ENCODE assay signal across 27 cellular contexts in the genomic region with DNA sequence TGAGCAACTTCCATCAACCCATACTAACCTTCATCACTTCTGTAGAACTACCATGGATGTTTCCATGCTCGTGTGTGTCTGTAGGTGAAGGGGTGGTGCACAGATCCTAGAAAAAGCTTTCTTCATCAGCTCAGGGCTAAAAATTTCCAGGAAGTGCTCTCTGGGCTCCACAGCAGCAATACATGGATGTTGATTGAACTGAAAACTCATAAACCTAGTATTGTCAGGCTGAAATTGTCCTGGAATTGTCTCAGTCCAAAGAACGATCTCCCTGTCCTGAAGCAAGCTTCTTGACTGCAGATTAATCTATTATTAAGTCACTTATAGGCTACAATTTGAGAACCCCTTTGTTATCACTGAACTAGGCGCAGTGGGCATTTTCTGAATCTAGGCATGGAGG. TPM values are rescaled to one million over a fixed set of nuclear protein-coding genes. Genes with fewer than 3 reads are reported as not detected.
A peak's percentile ranks its signal among the peaks of the same experiment; 100 is the strongest.
DNase-seq lines count a peak whose midpoint lies in the region; ATAC-seq, FAIRE-seq and TF ChIP-seq lines count a peak whose summit lies in the region.
"Had no signal": no experiment of that assay in that cellular context is flagged by ENCODE, and none has a peak within 500 bp of the region (broad histone marks: within the 10 kb centered on the region; RNA-seq: fewer than 3 reads in every experiment).

No MANE protein-coding gene starts in this region.

- H3K14ac ChIP-seq in H1 (ENCODE audit: insufficient read length) (no peak overlapping the region), H9 (ENCODE audit: insufficient read depth, low read length) (no peak overlapping the region), neuronal stem cell (ENCODE audit: low read length) (no peak overlapping the region)

- 88% methylated on average over 3 of the region's 3 CpGs; no CpG with 5 or more reads in 1 of the 2 experiments for WGBS in H1 (ENCODE audit: extremely low coverage in 1 of 2, insufficient coverage in 1 of 2, insufficient read length in 1 of 2, insufficient replicate concordance in 2 of 2, low coverage in 1 of 2, low lambda C conversion rate in 2 of 2, missing lambda C conversion rate in 1 of 2), 2 experiments
- no CpG with 5 or more reads among the region's 3 CpGs for WGBS in H9 (ENCODE audit: extremely low coverage, insufficient read length, low lambda C conversion rate)
- no CpG with 5 or more reads among the region's 3 CpGs for WGBS in neuronal stem cell (ENCODE audit: extremely low coverage in 2 of 2, insufficient read length in 2 of 2, insufficient replicate concordance in 1 of 2), 2 donors

- no peak overlapping the region for H4K91ac ChIP-seq in H1 (replicated peaks; ENCODE audit: insufficient read length, low read length)
- no peak overlapping the region for H4K91ac ChIP-seq in H9 (ENCODE audit: insufficient read length, low read depth, low read length)
- H4K91ac ChIP-seq in neuronal stem cell (ENCODE audit: low read depth, low read length, poor library complexity) = no peak overlapping the region

- H3K79me1 ChIP-seq in H1 (ENCODE audit: low read depth, low read length) (no peaks in the 10 kb centered on the region), H9 (ENCODE audit: insufficient read depth, low read depth, low read length, poor library complexity, severe bottlenecking) (no peaks in the 10 kb centered on the region), neuronal stem cell (ENCODE audit: low read depth, low read length) (no peaks in the 10 kb centered on the region)

- no peaks in the 10 kb centered on the region for H3K36me3 Mint-ChIP-seq in GM23338 (ENCODE audit: low read depth)
- H3K36me3 Mint-ChIP-seq in progenitor cell of endocrine pancreas (ENCODE audit: insufficient read depth) = peaks cover 2% of the 10 kb centered on the region
- H3K36me3 Mint-ChIP-seq in H9 (ENCODE audit: insufficient read depth in 1 of 3, low read depth in 3 of 3) = no peaks in the 10 kb centered on the region
- H3K36me3 Mint-ChIP-seq: CD4-positive, alpha-beta memory T cell; memory B cell; natural killer cell treated with Interleukin-12 subunit alpha and Interleukin-12 subunit beta and Interleukin-15 and Interleukin-18, amount 100 ng/mL, for 72 hours; stimulated activated naive B cell treated with anti-CD40 and anti-IgM and Interleukin-4, amounts not matched to agents 10 μg/mL and 1 μg/mL and 100 μg/mL, for 72 hours had no signal

- H3K9me3 Mint-ChIP-seq in GM23338 = no peaks in the 10 kb centered on the region
- no peaks in the 10 kb centered on the region for H3K9me3 Mint-ChIP-seq in progenitor cell of endocrine pancreas (ENCODE audit: low read depth)
- no peaks in the 10 kb centered on the region for H3K9me3 Mint-ChIP-seq in H9
- H3K9me3 Mint-ChIP-seq: activated naive CD8-positive, alpha-beta T cell treated with anti-CD3 and anti-CD28 coated beads, Interleukin-2, amount 50 U/mL, for 24 hours; CD4-positive, alpha-beta memory T cell; memory B cell; natural killer cell treated with Interleukin-12 subunit alpha and Interleukin-12 subunit beta and Interleukin-15 and Interleukin-18, amount 100 ng/mL, for 72 hours; stimulated activated naive B cell treated with anti-CD40 and anti-IgM and Interleukin-4, amounts not matched to agents 10 μg/mL and 1 μg/mL and 100 μg/mL, for 72 hours had no signal

- H4K5ac ChIP-seq in H1 (ENCODE audit: insufficient read length, low read depth, low read length) (no peak overlapping the region), H9 (ENCODE audit: insufficient read length, low read depth, low read length) (no peak overlapping the region)

- H2AFZ ChIP-seq in GM23338 (no peak overlapping the region), H1 (ENCODE audit: low read length) (no peak overlapping the region), osteoblast (ENCODE audit: low read length) (no peak overlapping the region), H9 (ENCODE audit: low read length) (no peak overlapping the region), neuronal stem cell (ENCODE audit: low read length) (no peak overlapping the region)

- no peak for ATAC-seq in GM23338
- ATAC-seq: activated naive CD8-positive, alpha-beta T cell treated with anti-CD3 and anti-CD28 coated beads, Interleukin-2, amount 50 U/mL, for 24 hours; natural killer cell treated with Interleukin-12 subunit alpha and Interleukin-12 subunit beta and Interleukin-15 and Interleukin-18, amount 100 ng/mL, for 72 hours; stimulated activated naive B cell treated with anti-CD40 and anti-IgM and Interleukin-4, amounts not matched to agents 10 μg/mL and 1 μg/mL and 100 μg/mL, for 72 hours; T-helper 17 cell had no signal

- no peak for DNase-seq in GM23338 (ENCODE audit: low spot score)
- no peak for DNase-seq in Peyer's patch
- no peak for DNase-seq in H1 (ENCODE audit: low read depth in 1 of 2, low spot score in 2 of 2)
- no peak for DNase-seq in osteoblast (ENCODE audit: insufficient read length, low spot score, missing footprints)
- DNase-seq in NCI-H82 treated with DMSO at 0.1 percent for 48 hours (lab: John Stamatoyannopoulos, UW; ENCODE audit: unreplicated experiment) = no peak
- no peak for DNase-seq in progenitor cell of endocrine pancreas (ENCODE audit: low spot score, unreplicated experiment)
- DNase-seq in H9 = no peak
- no peak for DNase-seq in neuronal stem cell (ENCODE audit: low spot score)
- DNase-seq: activated CD4-positive, alpha-beta T cell treated with anti-CD3 and anti-CD28 coated beads, Interleukin-2, amount 50 U/mL, for 1 hour; activated CD8-positive, alpha-beta memory T cell treated with anti-CD3 and anti-CD28 coated beads, Interleukin-2, amount 50 U/mL, for 4 hours; activated naive CD8-positive, alpha-beta T cell treated with anti-CD3 and anti-CD28 coated beads, Interleukin-2, amount 50 U/mL, for 24 hours; CD4-positive, alpha-beta memory T cell; DMS79 treated with DMSO at 0.1 percent for 48 hours; erythroblast; NCI-H1417; NCI-H526; stimulated activated CD4-positive, alpha-beta T cell treated with anti-CD3 and anti-CD28 coated beads, Interleukin-2, amount 100 ng/mL, for 24 hours; stimulated activated naive B cell treated with anti-CD40 and anti-IgM and Interleukin-4, amounts not matched to agents 10 μg/mL and 1 μg/mL and 100 μg/mL, for 72 hours; T-helper 17 cell had no signal

- H4K20me1 ChIP-seq in GM23338 (replicated peaks; ENCODE audit: insufficient read depth) (no peaks in the 10 kb centered on the region), H1 (replicated peaks in 1 of 2; ENCODE audit: control insufficient read depth in 1 of 2, insufficient read depth in 2 of 2, low read length in 2 of 2) (no peaks in the 10 kb centered on the region), osteoblast (ENCODE audit: insufficient read depth, low read length) (no peaks in the 10 kb centered on the region), H9 (ENCODE audit: control insufficient read depth, insufficient read depth, insufficient read length) (no peaks in the 10 kb centered on the region)

- H3K4me3 Mint-ChIP-seq in GM23338 (no peak overlapping the region), progenitor cell of endocrine pancreas (ENCODE audit: low read depth) (no peak overlapping the region), H9 (no peak overlapping the region)
- H3K4me3 Mint-ChIP-seq: activated naive CD8-positive, alpha-beta T cell treated with anti-CD3 and anti-CD28 coated beads, Interleukin-2, amount 50 U/mL, for 24 hours; CD4-positive, alpha-beta memory T cell; memory B cell; natural killer cell treated with Interleukin-12 subunit alpha and Interleukin-12 subunit beta and Interleukin-15 and Interleukin-18, amount 100 ng/mL, for 72 hours; stimulated activated naive B cell treated with anti-CD40 and anti-IgM and Interleukin-4, amounts not matched to agents 10 μg/mL and 1 μg/mL and 100 μg/mL, for 72 hours; T-helper 17 cell had no signal

- H3K36me3 ChIP-seq in GM23338 (ENCODE audit: insufficient read depth) (no peaks in the 10 kb centered on the region), Peyer's patch (no peaks in the 10 kb centered on the region), H1 (ENCODE audit: control insufficient read depth in 2 of 4, insufficient read depth in 4 of 4, low read length in 3 of 4) (no peaks in the 10 kb centered on the region), osteoblast (ENCODE audit: insufficient read depth, low read length) (no peaks in the 10 kb centered on the region), neuronal stem cell (replicated peaks in 1 of 2; ENCODE audit: control insufficient read depth in 2 of 2, insufficient read depth in 2 of 2, low read length in 2 of 2) (no peaks in the 10 kb centered on the region)
- H3K36me3 ChIP-seq: cardiac muscle cell, thoracic aorta had no signal

- no peaks in the 10 kb centered on the region for H3K27me3 ChIP-seq in GM23338 (ENCODE audit: insufficient read depth)
- no peaks in the 10 kb centered on the region for H3K27me3 ChIP-seq in Peyer's patch
- no peaks in the 10 kb centered on the region for H3K27me3 ChIP-seq in H1 (replicated peaks in 1 of 4; ENCODE audit: control insufficient read depth in 3 of 4, extremely low read depth in 1 of 4, insufficient read depth in 3 of 4, low read length in 3 of 4)
- H3K27me3 ChIP-seq in osteoblast (ENCODE audit: insufficient read depth, low read length) = no peaks in the 10 kb centered on the region
- no peaks in the 10 kb centered on the region for H3K27me3 ChIP-seq in H9 (ENCODE audit: insufficient read depth, low read length)
- H3K27me3 ChIP-seq in neuronal stem cell (ENCODE audit: control insufficient read depth in 3 of 3, insufficient read depth in 3 of 3, low read depth in 1 of 3, low read length in 3 of 3) = peaks cover 0 to 17% (median 0%) of the 10 kb centered on the region in 3 experiments
- H3K27me3 ChIP-seq: cardiac muscle cell had no signal

- peak overlapping the region; percentile 25 for H2AK5ac ChIP-seq in H1 (ENCODE audit: low read depth, low read length)
- H2AK5ac ChIP-seq in H9 (ENCODE audit: insufficient read length, low read length) = no peak overlapping the region
- H2AK5ac ChIP-seq in neuronal stem cell (ENCODE audit: low read depth, low read length) = no peak overlapping the region

- H3K18ac ChIP-seq in H1 (ENCODE audit: extremely low read depth, low read length) = 0 out of 2 replicates have a peak overlapping the region, but pooled peaks have one; percentile 48
- no peak overlapping the region for H3K18ac ChIP-seq in H9 (ENCODE audit: insufficient read length, low read depth, low read length)
- no peak overlapping the region for H3K18ac ChIP-seq in neuronal stem cell (ENCODE audit: low read length)

- no peak overlapping the region for H3K9ac ChIP-seq in H1 (replicated peaks in 1 of 4; ENCODE audit: extremely low read depth in 1 of 4, low read depth in 3 of 4, low read length in 3 of 4)
- no peak overlapping the region for H3K9ac ChIP-seq in H9 (ENCODE audit: extremely low read depth, insufficient read length, low read length)
- H3K9ac ChIP-seq in neuronal stem cell (ENCODE audit: low read depth, low read length, poor library complexity) = no peak overlapping the region

- TF ChIP-seq EP300 in H1 (IDR thresholded peaks at IDR 0.05; ENCODE audit: borderline replicate concordance in 1 of 2, low read depth in 2 of 2, low read length in 2 of 2) = no peak

- H3K4me3 ChIP-seq in GM23338 (no peak overlapping the region), Peyer's patch (no peak overlapping the region), H1 (ENCODE audit: extremely low read depth in 1 of 4, insufficient read depth in 2 of 4, low read depth in 3 of 4, low read length in 4 of 4) (no peak overlapping the region), osteoblast (ENCODE audit: insufficient read depth, low read length) (no peak overlapping the region), neuronal stem cell (ENCODE audit: low read length in 2 of 2) (no peak overlapping the region)
- H3K4me3 ChIP-seq: cardiac muscle cell, skin epidermis had no signal

- CTCF ChIA-PET in H1 (lab: Charles Lee; ENCODE audit: partially characterized antibody) = interaction anchor here (0.9 to 1.8 kb wide), 6 partner anchors 10 to 269 kb away, joined by 3 to 7 read pairs (median 4); no protein-coding TSS in a partner anchor

- H3K4ac ChIP-seq in H1 (replicated peaks; ENCODE audit: insufficient read length, low read depth, low read length) = no peak overlapping the region
- no peak overlapping the region for H3K4ac ChIP-seq in H9 (ENCODE audit: low read depth, low read length)
- no peak overlapping the region for H3K4ac ChIP-seq in neuronal stem cell (ENCODE audit: low read length)

- no peaks in the 10 kb centered on the region for H3F3A ChIP-seq in GM23338 (replicated peaks; ENCODE audit: low read depth)

- no peak for FAIRE-seq in H1 (lab: Jason Lieb, UNC)
- FAIRE-seq: frontal cortex, GM12891, GM19239 had no signal

- H3T11ph ChIP-seq in H9 (ENCODE audit: low read length) = no peak overlapping the region

- H3K27me3 Mint-ChIP-seq in GM23338 (ENCODE audit: insufficient read depth, low read depth, poor library complexity) = no peaks in the 10 kb centered on the region
- no peaks in the 10 kb centered on the region for H3K27me3 Mint-ChIP-seq in progenitor cell of endocrine pancreas
- no peaks in the 10 kb centered on the region for H3K27me3 Mint-ChIP-seq in H9 (ENCODE audit: low read depth)

- peaks cover 8% of the 10 kb centered on the region; the same call in 1 of the 2 replicates for H3K9me2 ChIP-seq in GM23338 (ENCODE audit: insufficient read depth)

- H3K23ac ChIP-seq in H1 (ENCODE audit: insufficient read length) = no peak overlapping the region
- no peak overlapping the region for H3K23ac ChIP-seq in H9 (ENCODE audit: insufficient read length, low read depth, low read length)
- no peak overlapping the region for H3K23ac ChIP-seq in neuronal stem cell (ENCODE audit: low read depth, low read length, poor library complexity)

- H2BK120ac ChIP-seq in H1 (replicated peaks; ENCODE audit: low read depth, low read length) (no peak overlapping the region), H9 (ENCODE audit: low read depth, low read length, poor library complexity, severe bottlenecking) (no peak overlapping the region), neuronal stem cell (ENCODE audit: low read depth, low read length) (no peak overlapping the region)

- TF ChIP-seq POLR2A in Peyer's patch (IDR thresholded peaks at IDR 0.05) (no peak), H1 (IDR thresholded peaks at IDR 0.05; ENCODE audit: control extremely low read depth in 1 of 2, low read depth in 2 of 2, low read length in 2 of 2) (no peak)

- H3K23me2 ChIP-seq in H1 (ENCODE audit: low read depth, low read length) (no peaks in the 10 kb centered on the region; the same call in 1 of the 2 replicates), H9 (ENCODE audit: insufficient read length, low read depth, low read length, poor library complexity, severe bottlenecking) (no peaks in the 10 kb centered on the region)

- H2BK20ac ChIP-seq in H1 (ENCODE audit: low read length) (no peak overlapping the region), H9 (ENCODE audit: low read depth, low read length, poor library complexity, severe bottlenecking) (no peak overlapping the region)

- TF ChIP-seq CTCF in GM23338 (conservative IDR thresholded peaks at IDR 0.05; ENCODE audit: low read depth in 2 of 2) (no peak), Peyer's patch (IDR thresholded peaks at IDR 0.05) (no peak), H1 (IDR thresholded peaks at IDR 0.05; ENCODE audit: control extremely low read depth in 1 of 3, insufficient read depth in 1 of 3, low read depth in 1 of 3, low read length in 3 of 3) (no peak), osteoblast (IDR thresholded peaks at IDR 0.05; ENCODE audit: extremely low read depth, low read depth, low read length) (no peak), progenitor cell of endocrine pancreas (IDR thresholded peaks at IDR 0.05; ENCODE audit: unreplicated experiment) (no peak), H9 (conservative IDR thresholded peaks at IDR 0.05) (no peak)

- H3K56ac ChIP-seq in H1 (replicated peaks; ENCODE audit: insufficient read length, low read depth, low read length) (no peak overlapping the region), H9 (ENCODE audit: insufficient read length, low read depth, low read length) (no peak overlapping the region)

- no peak overlapping the region for H4K8ac ChIP-seq in H1 (ENCODE audit: extremely low read depth, insufficient read depth, low read length)
- H4K8ac ChIP-seq in H9 (replicated peaks; ENCODE audit: insufficient read length, low read depth, low read length) = no peak overlapping the region
- H4K8ac ChIP-seq in neuronal stem cell (ENCODE audit: low read depth, low read length) = no peak overlapping the region

- POLR2A ChIA-PET in H1 (lab: Charles Lee; ENCODE audit: partially characterized antibody) = interaction anchor here (0.8 to 1.3 kb wide), 3 partner anchors 15 to 62 kb away, joined by 3 to 4 read pairs (median 3); no protein-coding TSS in a partner anchor

- no peak for TF ChIP-seq RAD21 in H1 (IDR thresholded peaks at IDR 0.05 in 1 of 2, conservative IDR thresholded peaks at IDR 0.05 in 1 of 2; ENCODE audit: low read depth in 2 of 2, low read length in 2 of 2)

- H3K4me1 Mint-ChIP-seq in GM23338 = peaks cover 33% of the 10 kb centered on the region
- H3K4me1 Mint-ChIP-seq in progenitor cell of endocrine pancreas (ENCODE audit: low read depth) = peaks cover 11% of the 10 kb centered on the region
- peaks cover 35 to 38% of the 10 kb centered on the region in 2 experiments for H3K4me1 Mint-ChIP-seq in H9
- H3K4me1 Mint-ChIP-seq: activated naive CD8-positive, alpha-beta T cell treated with anti-CD3 and anti-CD28 coated beads, Interleukin-2, amount 50 U/mL, for 24 hours; CD4-positive, alpha-beta memory T cell; stimulated activated naive B cell treated with anti-CD40 and anti-IgM and Interleukin-4, amounts not matched to agents 10 μg/mL and 1 μg/mL and 100 μg/mL, for 72 hours had no signal

- H3K27ac Mint-ChIP-seq in GM23338 (0 out of 2 replicates have a peak overlapping the region, but pooled peaks have one; percentile 8), progenitor cell of endocrine pancreas (no peak overlapping the region), H9 (peak overlapping the region in 1 of 3 experiments; percentile 46; a peak in 1 of 7 replicates)
- H3K27ac Mint-ChIP-seq: activated naive CD8-positive, alpha-beta T cell treated with anti-CD3 and anti-CD28 coated beads, Interleukin-2, amount 50 U/mL, for 24 hours; CD4-positive, alpha-beta memory T cell; memory B cell; natural killer cell treated with Interleukin-12 subunit alpha and Interleukin-12 subunit beta and Interleukin-15 and Interleukin-18, amount 100 ng/mL, for 72 hours; stimulated activated naive B cell treated with anti-CD40 and anti-IgM and Interleukin-4, amounts not matched to agents 10 μg/mL and 1 μg/mL and 100 μg/mL, for 72 hours; T-helper 17 cell had no signal

- H2BK12ac ChIP-seq in H1 (ENCODE audit: low read depth, low read length) (0 out of 2 replicates have a peak overlapping the region, but pooled peaks have one; percentile 28), H9 (ENCODE audit: insufficient read length, low read depth, low read length) (no peak overlapping the region), neuronal stem cell (ENCODE audit: low read length) (no peak overlapping the region)

- H3K79me2 ChIP-seq in GM23338 (replicated peaks; ENCODE audit: insufficient read depth) = no peaks in the 10 kb centered on the region
- H3K79me2 ChIP-seq in H1 (ENCODE audit: control insufficient read depth in 1 of 2, insufficient read depth in 2 of 2, low read length in 2 of 2) = no peaks in the 10 kb centered on the region
- no peaks in the 10 kb centered on the region for H3K79me2 ChIP-seq in osteoblast (ENCODE audit: insufficient read depth, low read length)
- H3K79me2 ChIP-seq in H9 (ENCODE audit: insufficient read depth, low read length) = no peaks in the 10 kb centered on the region

- no peaks in the 10 kb centered on the region for H3K9me3 ChIP-seq in Peyer's patch
- H3K9me3 ChIP-seq in H1 (ENCODE audit: insufficient read depth in 2 of 2, low read depth in 1 of 2, low read length in 1 of 2) = no peaks in the 10 kb centered on the region
- H3K9me3 ChIP-seq in osteoblast (ENCODE audit: low read depth, low read length) = no peaks in the 10 kb centered on the region
- no peaks in the 10 kb centered on the region for H3K9me3 ChIP-seq in H9 (ENCODE audit: control insufficient read depth, low read depth, low read length)
- H3K9me3 ChIP-seq in neuronal stem cell (replicated peaks in 1 of 2; ENCODE audit: control insufficient read depth in 2 of 2, insufficient read depth in 1 of 2, low read depth in 1 of 2, low read length in 2 of 2) = no peaks in the 10 kb centered on the region
- H3K9me3 ChIP-seq: thoracic aorta had no signal

- H3K4me2 ChIP-seq in GM23338 (no peak overlapping the region), H1 (ENCODE audit: insufficient read depth in 1 of 2, low read depth in 2 of 2, low read length in 2 of 2) (no peak overlapping the region), osteoblast (ENCODE audit: insufficient read depth, low read length) (peak overlapping the region; percentile 39), H9 (ENCODE audit: insufficient read depth, insufficient read length, low read length) (no peak overlapping the region), neuronal stem cell (ENCODE audit: insufficient read depth, low read length, poor library complexity, severe bottlenecking) (no peak overlapping the region)

- H2BK15ac ChIP-seq in H1 (ENCODE audit: low read length) = 0 out of 2 replicates have a peak overlapping the region, but pooled peaks have one; percentile 37
- no peak overlapping the region for H2BK15ac ChIP-seq in H9 (ENCODE audit: low read depth, low read length)
- H2BK15ac ChIP-seq in neuronal stem cell (ENCODE audit: low read length) = no peak overlapping the region

- H3K27ac ChIP-seq in GM23338 (ENCODE audit: low read depth) (no peak overlapping the region), Peyer's patch (peak overlapping the region in 3 of 4 donors; percentile 3 to 77 (median 47)), H1 (ENCODE audit: low read depth, low read length) (no peak overlapping the region), osteoblast (ENCODE audit: low read depth, low read length) (no peak overlapping the region), H9 (ENCODE audit: insufficient read length, low read depth, low read length) (no peak overlapping the region), neuronal stem cell (replicated peaks; ENCODE audit: low read length) (no peak overlapping the region)
- H3K27ac ChIP-seq: cardiac muscle cell, thoracic aorta had no signal

- H2BK5ac ChIP-seq in H1 (ENCODE audit: low read depth, low read length) (peak overlapping the region; percentile 41; the same call in 1 of the 2 replicates), H9 (ENCODE audit: insufficient read length, low read length) (no peak overlapping the region), neuronal stem cell (ENCODE audit: low read length) (no peak overlapping the region)

- H3K4me1 ChIP-seq in GM23338 (ENCODE audit: insufficient read depth) = peaks cover 22% of the 10 kb centered on the region
- H3K4me1 ChIP-seq in Peyer's patch = no peaks in the 10 kb centered on the region
- H3K4me1 ChIP-seq in H1 (replicated peaks in 1 of 4; ENCODE audit: control insufficient read depth in 3 of 4, insufficient read depth in 4 of 4, low read length in 3 of 4) = peaks cover 6 to 10% (median 7%) of the 10 kb centered on the region in 4 experiments; a peak in 6 of 7 replicates
- H3K4me1 ChIP-seq in osteoblast (ENCODE audit: insufficient read depth, low read length) = peaks cover 13% of the 10 kb centered on the region
- H3K4me1 ChIP-seq in H9 (ENCODE audit: insufficient read depth, low read length) = peaks cover 14% of the 10 kb centered on the region
- H3K4me1 ChIP-seq in neuronal stem cell (ENCODE audit: control insufficient read depth in 2 of 2, insufficient read depth in 1 of 2, low read depth in 1 of 2, low read length in 2 of 2) = peaks cover 9 to 18% of the 10 kb centered on the region in 2 donors

RNA-seq across cellular contexts. Expression of gene ENO4, which starts 39.8 kb away (rescaled TPM):
- total RNA-seq in GM23338 (2014; rRNA removed; shearing (Covaris generic)) = 0.04 and 0.24 TPM in 2 replicates
- polyA plus RNA-seq in GM23338 (2016; fragmentation: Nextera tagmentation; extraction: Ambion mirVana) (0.44 and 0.59 TPM in 2 replicates), H1 (2011; rRNA removed) (0.33 and 0.77 TPM in 2 replicates)
- total RNA-seq in Peyer's patch (not detected), osteoblast (0.29 and 0.36 TPM in 2 replicates), progenitor cell of endocrine pancreas (1.7 and 2.0 TPM in 2 replicates), H9 (2021) (0.18 and 0.26 TPM in 2 replicates)
- total RNA-seq in H1 (2021; fragmentation: NEBNext Ultra II Directional; extraction: Animal tissue kit (Norgen Biotek cat#: 25700)) = 0.21 TPM in 1 of 2 replicates, not detected in the other
- 0.54 TPM for polyA plus RNA-seq in H1 (2011; cell fraction: cytosol; rRNA removed)
- polyA plus RNA-seq in H1 (2011; cell fraction: nucleus; rRNA removed) = 1.5 TPM
- 0.46 to 1.9 TPM (median 1.0 TPM) in 4 replicates for polyA plus RNA-seq in H1 (2012, experiment 1 of 2)
- 0.09 TPM for polyA plus RNA-seq in H1 (2012, experiment 2 of 2)
- 0.20 TPM for polyA plus RNA-seq in H1 (2013, experiment 1 of 2)
- 0.50 TPM for polyA plus RNA-seq in H1 (2013, experiment 2 of 2)
- 0.80 TPM in 1 of 2 replicates, not detected in the other for polyA minus RNA-seq in H1 (2011; rRNA and poly(A)+ RNA removed)
- polyA minus RNA-seq in H1 (2011; cell fraction: cytosol; rRNA and poly(A)+ RNA removed) = not detected
- 0.30 TPM for polyA minus RNA-seq in H1 (2011; cell fraction: nucleus; rRNA and poly(A)+ RNA removed)
- 1.9 TPM for polyA plus RNA-seq in neuronal stem cell (2013, experiment 1 of 2)
- polyA plus RNA-seq in neuronal stem cell (2013, experiment 2 of 2) = 1.3 TPM
- total RNA-seq: CD4-positive, alpha-beta memory T cell; natural killer cell treated with Interleukin-12 subunit alpha and Interleukin-12 subunit beta and Interleukin-15 and Interleukin-18, amount 100 ng/mL, for 72 hours; T-helper 17 cell had no signal
- polyA plus RNA-seq: CD4-positive, alpha-beta memory T cell had no signal

Comparison
In these comparisons a context has a peak if more than half of its experiments do, and no peak if none do; other contexts are left out.
1. H3K27ac ChIP-seq: peak in Peyer's patch (3 of 4); none in GM23338 (single experiment), H1 (single experiment), osteoblast (single experiment), H9 (single experiment) and neuronal stem cell (single experiment).